Comparison of ENCODE assay signal across 14 cellular contexts in the genomic region with DNA sequence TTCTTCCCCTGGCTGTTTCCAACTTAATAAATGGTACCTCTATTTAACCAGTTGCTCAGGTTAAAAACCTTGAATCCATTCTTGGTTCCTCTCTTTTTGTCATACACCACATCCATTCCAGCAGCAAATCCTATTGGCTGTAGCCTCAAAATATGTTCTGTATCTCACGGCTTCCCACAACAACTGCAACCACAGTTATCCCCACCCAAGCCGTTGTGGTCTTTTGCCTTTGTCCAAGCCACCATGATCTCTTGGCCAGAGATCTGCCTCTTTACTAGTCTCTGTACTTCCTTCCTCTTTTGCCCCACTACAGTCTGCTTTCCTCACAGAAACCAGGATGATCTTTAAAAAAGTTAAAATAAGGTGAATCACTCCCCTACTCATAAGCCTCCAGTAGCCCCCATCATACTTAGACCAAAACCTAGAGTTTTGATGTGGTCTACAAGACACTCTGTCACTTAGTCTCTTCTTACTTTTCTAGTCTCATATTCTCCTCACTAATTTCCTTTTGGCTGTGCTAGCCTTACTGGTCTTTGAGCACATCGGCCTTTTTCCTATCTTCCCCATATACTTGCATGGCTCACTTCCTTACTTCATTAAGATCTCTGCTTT.
"Had no signal": no experiment of that assay in that cellular context is flagged by ENCODE, and none has a peak within 500 bp of the region (broad histone marks: within the 10 kb centered on the region; RNA-seq: fewer than 3 reads in every experiment).

No MANE protein-coding gene starts in this region.

- DNase-seq: activated CD4-positive, alpha-beta T cell treated with anti-CD3 and anti-CD28 coated beads, Interleukin-2, amount 10 ng/mL, durations not matched to agents 7 days and 5 days; activated naive CD4-positive, alpha-beta T cell treated with anti-CD3 and anti-CD28 coated beads, Interleukin-2, amount 50 U/mL, for 16 hours; dorsolateral prefrontal cortex; hypothalamus; ovary; stimulated activated CD4-positive, alpha-beta T cell treated with anti-CD3 and anti-CD28 coated beads, Interleukin-2, amount 100 ng/mL, for 48 hours; stimulated activated CD8-positive, alpha-beta memory T cell treated with anti-CD3 and anti-CD28 coated beads, Interleukin-4, amount 100 ng/mL, for 48 hours; SW 1271; T-helper 9 cell; thyroid gland; uterus had no signal

- H3K9me3 Mint-ChIP-seq: activated CD4-positive, alpha-beta T cell treated with anti-CD3 and anti-CD28 coated beads, Interleukin-2, amount 10 ng/mL, durations not matched to agents 7 days and 5 days; activated T-helper 1 cell treated with anti-CD3 and anti-CD28 coated beads, Interleukin-12 subunit alpha, Interleukin-12 subunit beta, Interleukin-2, Interleukin-4 antibody, amounts not matched to agents 30 ng/mL and 10 ng/mL and 1 ng/mL, durations not matched to agents 14 hours and 24 hours and 36 hours had no signal

- H3K27ac Mint-ChIP-seq: activated CD4-positive, alpha-beta T cell treated with anti-CD3 and anti-CD28 coated beads, Interleukin-2, amount 10 ng/mL, durations not matched to agents 7 days and 5 days; activated T-helper 1 cell treated with anti-CD3 and anti-CD28 coated beads, Interleukin-12 subunit alpha, Interleukin-12 subunit beta, Interleukin-2, Interleukin-4 antibody, amounts not matched to agents 30 ng/mL and 10 ng/mL and 1 ng/mL, durations not matched to agents 14 hours and 24 hours and 36 hours; neural progenitor cell had no signal

- ATAC-seq: esophagus mucosa had no signal

- H3K4me1 Mint-ChIP-seq: activated CD4-positive, alpha-beta T cell treated with anti-CD3 and anti-CD28 coated beads, Interleukin-2, amount 10 ng/mL, durations not matched to agents 7 days and 5 days had no signal

- H3K4me3 Mint-ChIP-seq: activated CD4-positive, alpha-beta T cell treated with anti-CD3 and anti-CD28 coated beads, Interleukin-2, amount 10 ng/mL, durations not matched to agents 7 days and 5 days; activated T-helper 1 cell treated with anti-CD3 and anti-CD28 coated beads, Interleukin-12 subunit alpha, Interleukin-12 subunit beta, Interleukin-2, Interleukin-4 antibody, amounts not matched to agents 30 ng/mL and 10 ng/mL and 1 ng/mL, durations not matched to agents 14 hours and 24 hours and 36 hours; neural progenitor cell had no signal
